In genomic region chr16:78929798-78930197, GRCh38 we compare ENCODE assay signal across 2 cellular contexts.
TF ChIP-seq lines count a peak whose summit lies in the region.

No MANE protein-coding gene starts in this region.

TF ChIP-seq in HCT116, 20 proteins besides CTCF, POLR2A, EP300 and RAD21 (continued from another document):
- TF ChIP-seq ZNF274 (IDR thresholded peaks at IDR 0.05; ENCODE audit: low read depth, low read length) (no peak), SIN3A (IDR thresholded peaks at IDR 0.05; ENCODE audit: low read depth) (no peak), ZBTB33 (IDR thresholded peaks at IDR 0.05; ENCODE audit: extremely low read depth, insufficient replicate concordance, low read length) (no peak), MAX (IDR thresholded peaks at IDR 0.05) (no peak), POLR2AphosphoS5 (IDR thresholded peaks at IDR 0.05; ENCODE audit: low read depth, low read length) (no peak), SP1 (IDR thresholded peaks at IDR 0.05; ENCODE audit: low read depth) (no peak), CBX3 (IDR thresholded peaks at IDR 0.05; ENCODE audit: low read depth) (no peak), REST (IDR thresholded peaks at IDR 0.05; ENCODE audit: low read depth) (no peak)
TF ChIP-seq in HCT116: peak in this region for 0.

TF ChIP-seq in H1, 55 proteins besides CTCF, POLR2A, EP300 and RAD21 (continued from another document):
- peak; percentile 25; the same call in 1 of the 2 replicates for TF ChIP-seq USF2 (IDR thresholded peaks at IDR 0.05; ENCODE audit: low read length)
TF ChIP-seq in H1: peak in this region for 1.
